22 cellular contexts compared by ENCODE assay signal in genomic region chr9:92393686-92394085, GRCh38. TPM values are rescaled to one million over a fixed set of nuclear protein-coding genes. Genes with fewer than 3 reads are reported as not detected.
DNase-seq lines count a peak whose midpoint lies in the region; ATAC-seq and TF ChIP-seq lines count a peak whose summit lies in the region.
"Had no signal": no experiment of that assay in that cellular context is flagged by ENCODE, and none has a peak within 500 bp of the region (broad histone marks: within the 10 kb centered on the region; RNA-seq: fewer than 3 reads in every experiment).

No MANE protein-coding gene starts in this region.

- peak overlapping the region; percentile 66 for H3K4me2 ChIP-seq in skeletal muscle satellite cell (ENCODE audit: low read length)

- no peaks in the 10 kb centered on the region for H3K36me3 ChIP-seq in skeletal muscle satellite cell (ENCODE audit: insufficient read depth, low read length)
- H3K36me3 ChIP-seq: suprapubic skin had no signal

- H3K4me3 ChIP-seq in skeletal muscle satellite cell (ENCODE audit: low read length): no peak overlapping the region
- H3K4me3 ChIP-seq: suprapubic skin had no signal

- peak overlapping the region; percentile 72 for H3K27ac ChIP-seq in VCaP
- H3K27ac ChIP-seq: suprapubic skin had no signal

- H3K9me3 ChIP-seq in skeletal muscle satellite cell (replicated peaks; ENCODE audit: low read length): no peaks in the 10 kb centered on the region
- H3K9me3 ChIP-seq: suprapubic skin had no signal

- in situ Hi-C loops in G401 (cut with HindIII; ENCODE audit: low sequenced_read_pairs): no loop called here

- no peak for TF ChIP-seq CTCF in VCaP (conservative IDR thresholded peaks at IDR 0.05)

- no peak for ATAC-seq in HG03342 (IDR thresholded peaks at IDR 0.05; ENCODE audit: unreplicated experiment)
- ATAC-seq: left colon, WTC11 had no signal

- no peak overlapping the region for H3K9ac ChIP-seq in skeletal muscle satellite cell (ENCODE audit: low read depth, low read length)

- peaks cover 16% of the 10 kb centered on the region for H3K4me1 ChIP-seq in skeletal muscle satellite cell (ENCODE audit: control insufficient read depth, insufficient read depth, low read length)

- no peaks in the 10 kb centered on the region for H3K27me3 ChIP-seq in skeletal muscle satellite cell (ENCODE audit: control insufficient read depth, insufficient read depth, low read length)
- H3K27me3 ChIP-seq: suprapubic skin had no signal

- peak; percentile 8 for DNase-seq in G401 (ENCODE audit: low spot score)
- peak; percentile 70 for DNase-seq in fibroblast of peridontal ligament (ENCODE audit: extremely low read depth)
- no peak for DNase-seq in DMS 273 treated with DMSO at 0.1 percent for 48 hours (lab: John Stamatoyannopoulos, UW)
- DNase-seq in D341Med (ENCODE audit: low spot score): no peak
- no peak for DNase-seq in NCI-H1417 treated with DMSO at 0.1 percent for 48 hours (lab: John Stamatoyannopoulos, UW)
- DNase-seq: activated CD4-positive, alpha-beta memory T cell treated with anti-CD3 and anti-CD28 coated beads, Interleukin-2, amount 10 ng/mL, durations not matched to agents 7 days and 5 days; activated naive CD4-positive, alpha-beta T cell treated with anti-CD3 and anti-CD28 coated beads for 36 hours; activated T-cell treated with anti-CD3 and anti-CD28 coated beads, Interleukin-2, amount 50 U/mL, for 24 hours; AML-193; anterior cingulate cortex; left colon; NCI-H774; SIG-M5; stimulated activated CD4-positive, alpha-beta T cell treated with anti-CD3 and anti-CD28 coated beads, Interleukin-15, amount 100 ng/mL, for 24 hours; T-helper 2 cell had no signal

RNA-seq across cellular contexts. Expression of gene OGN, which starts 10.7 kb away (rescaled TPM):
- total RNA-seq in G401 (2014; rRNA removed; shearing (Covaris generic)): not detected in 2 replicates
- total RNA-seq in skeletal muscle satellite cell (2012; rRNA removed): 0.51 and 2.4 TPM in 2 replicates
- total RNA-seq: activated CD4-positive, alpha-beta memory T cell treated with anti-CD3 and anti-CD28 coated beads, Interleukin-2, amount 10 ng/mL, durations not matched to agents 7 days and 5 days; activated naive CD4-positive, alpha-beta T cell treated with anti-CD3 and anti-CD28 coated beads for 36 hours; glomerular endothelial cell; renal cortical epithelial cell; WTC11 had no signal

RNA-seq across cellular contexts. Expression of gene OMD, which starts 30.6 kb away (rescaled TPM):
- not detected in 2 replicates for total RNA-seq in G401 (2014; rRNA removed; shearing (Covaris generic))
- under 0.01 TPM in 1 of 2 replicates, not detected in the other for total RNA-seq in skeletal muscle satellite cell (2012; rRNA removed)
- total RNA-seq: activated CD4-positive, alpha-beta memory T cell treated with anti-CD3 and anti-CD28 coated beads, Interleukin-2, amount 10 ng/mL, durations not matched to agents 7 days and 5 days; activated naive CD4-positive, alpha-beta T cell treated with anti-CD3 and anti-CD28 coated beads for 36 hours; glomerular endothelial cell; renal cortical epithelial cell; WTC11 had no signal

Comparison
In these comparisons a context has a peak if more than half of its experiments do, and no peak if none do; other contexts are left out.
1. DNase-seq: peak in G401 (single experiment) and fibroblast of peridontal ligament (single experiment); none in DMS 273 treated with DMSO at 0.1 percent for 48 hours (single experiment), D341Med (single experiment) and NCI-H1417 treated with DMSO at 0.1 percent for 48 hours (single experiment).